ENCODE assay signal across 27 cellular contexts in genomic region chr6:135202821-135203220, GRCh38. TPM values are rescaled to one million over a fixed set of nuclear protein-coding genes. Genes with fewer than 3 reads are reported as not detected.
"Had no signal": no experiment of that assay in that cellular context is flagged by ENCODE, and none has a peak within 500 bp of the region (broad histone marks: within the 10 kb centered on the region; RNA-seq: fewer than 3 reads in every experiment).

No MANE protein-coding gene starts in this region.

- H3K4me1 Mint-ChIP-seq: activated naive CD8-positive, alpha-beta T cell treated with anti-CD3 and anti-CD28 coated beads, Interleukin-2, amount 10 ng/mL, durations not matched to agents 7 days and 5 days had no signal

- H3K36me3 ChIP-seq: ascending aorta had no signal

- H3K9ac ChIP-seq: KMS-11, SK-N-SH had no signal

- H3K9me2 ChIP-seq: SK-N-SH had no signal

- H3K4me2 ChIP-seq: KMS-11, SK-N-SH had no signal

- DNase-seq: activated CD4-positive, alpha-beta T cell treated with anti-CD3 and anti-CD28 coated beads for 48 hours; activated CD4-positive, alpha-beta T cell treated with anti-CD3 and anti-CD28 coated beads, Interleukin-2, amount 50 U/mL, for 4 hours; activated CD8-positive, alpha-beta T cell treated with anti-CD3 and anti-CD28 coated beads, Interleukin-2, amount 10 ng/mL, durations not matched to agents 7 days and 5 days; activated gamma-delta T cell; activated naive CD4-positive, alpha-beta T cell treated with anti-CD3 and anti-CD28 coated beads for 36 hours; activated naive CD8-positive, alpha-beta T cell treated with anti-CD3 and anti-CD28 coated beads, Interleukin-2, amount 10 ng/mL, durations not matched to agents 7 days and 5 days; activated T-cell treated with anti-CD3 and anti-CD28 coated beads, Interleukin-2, amount 50 U/mL, for 24 hours; body of pancreas; NCI-H1092 treated with DMSO at 0.1 percent for 48 hours; NCI-H1417 treated with DMSO at 0.1 percent for 48 hours; NCI-H1694; NCI-H2029; NCI-H2107; NCI-H2171 treated with DMSO at 0.1 percent for 48 hours; NCI-H226; NCI-H82; OCI-M1; RPMI8226; SK-N-SH; T-helper 1 cell had no signal

- H3K27ac ChIP-seq: ascending aorta, body of pancreas, VCaP had no signal

- H3K4me3 ChIP-seq: ascending aorta, body of pancreas had no signal

- H3K27me3 ChIP-seq: ascending aorta, body of pancreas had no signal

- H3K27ac Mint-ChIP-seq: activated CD8-positive, alpha-beta T cell treated with anti-CD3 and anti-CD28 coated beads, Interleukin-2, amount 10 ng/mL, durations not matched to agents 7 days and 5 days; activated naive CD4-positive, alpha-beta T cell treated with anti-CD3 and anti-CD28 coated beads for 36 hours; activated naive CD8-positive, alpha-beta T cell treated with anti-CD3 and anti-CD28 coated beads, Interleukin-2, amount 10 ng/mL, durations not matched to agents 7 days and 5 days; activated T-cell treated with anti-CD3 and anti-CD28 coated beads, Interleukin-2, amount 50 U/mL, for 24 hours had no signal

- H3K9me3 Mint-ChIP-seq: activated naive CD4-positive, alpha-beta T cell treated with anti-CD3 and anti-CD28 coated beads for 36 hours; activated naive CD8-positive, alpha-beta T cell treated with anti-CD3 and anti-CD28 coated beads, Interleukin-2, amount 10 ng/mL, durations not matched to agents 7 days and 5 days; activated T-cell treated with anti-CD3 and anti-CD28 coated beads, Interleukin-2, amount 50 U/mL, for 24 hours had no signal

- ATAC-seq: activated CD4-positive, CD25-positive, alpha-beta regulatory T cell treated with anti-CD3 and anti-CD28 coated beads, Interleukin-2, amount 50 U/mL, for 24 hours; activated CD8-positive, alpha-beta T cell treated with anti-CD3 and anti-CD28 coated beads, Interleukin-2, amount 10 ng/mL, durations not matched to agents 7 days and 5 days; body of pancreas; Panc1; Right ventricle myocardium inferior had no signal

- H3K9me3 ChIP-seq: ascending aorta, body of pancreas, SK-N-SH had no signal

- H3K4me3 Mint-ChIP-seq: activated CD8-positive, alpha-beta T cell treated with anti-CD3 and anti-CD28 coated beads, Interleukin-2, amount 10 ng/mL, durations not matched to agents 7 days and 5 days; activated naive CD4-positive, alpha-beta T cell treated with anti-CD3 and anti-CD28 coated beads for 36 hours; activated naive CD8-positive, alpha-beta T cell treated with anti-CD3 and anti-CD28 coated beads, Interleukin-2, amount 10 ng/mL, durations not matched to agents 7 days and 5 days; activated T-cell treated with anti-CD3 and anti-CD28 coated beads, Interleukin-2, amount 50 U/mL, for 24 hours had no signal

- H3K27me3 Mint-ChIP-seq: activated naive CD8-positive, alpha-beta T cell treated with anti-CD3 and anti-CD28 coated beads, Interleukin-2, amount 10 ng/mL, durations not matched to agents 7 days and 5 days; activated T-cell treated with anti-CD3 and anti-CD28 coated beads, Interleukin-2, amount 50 U/mL, for 24 hours had no signal

RNA-seq across cellular contexts. Expression of gene MYB, which starts 21.7 kb away (rescaled TPM):
- total RNA-seq: ascending aorta, body of pancreas, MCF 10A had no signal
